1 cellular context compared by ENCODE assay signal in the genomic region with DNA sequence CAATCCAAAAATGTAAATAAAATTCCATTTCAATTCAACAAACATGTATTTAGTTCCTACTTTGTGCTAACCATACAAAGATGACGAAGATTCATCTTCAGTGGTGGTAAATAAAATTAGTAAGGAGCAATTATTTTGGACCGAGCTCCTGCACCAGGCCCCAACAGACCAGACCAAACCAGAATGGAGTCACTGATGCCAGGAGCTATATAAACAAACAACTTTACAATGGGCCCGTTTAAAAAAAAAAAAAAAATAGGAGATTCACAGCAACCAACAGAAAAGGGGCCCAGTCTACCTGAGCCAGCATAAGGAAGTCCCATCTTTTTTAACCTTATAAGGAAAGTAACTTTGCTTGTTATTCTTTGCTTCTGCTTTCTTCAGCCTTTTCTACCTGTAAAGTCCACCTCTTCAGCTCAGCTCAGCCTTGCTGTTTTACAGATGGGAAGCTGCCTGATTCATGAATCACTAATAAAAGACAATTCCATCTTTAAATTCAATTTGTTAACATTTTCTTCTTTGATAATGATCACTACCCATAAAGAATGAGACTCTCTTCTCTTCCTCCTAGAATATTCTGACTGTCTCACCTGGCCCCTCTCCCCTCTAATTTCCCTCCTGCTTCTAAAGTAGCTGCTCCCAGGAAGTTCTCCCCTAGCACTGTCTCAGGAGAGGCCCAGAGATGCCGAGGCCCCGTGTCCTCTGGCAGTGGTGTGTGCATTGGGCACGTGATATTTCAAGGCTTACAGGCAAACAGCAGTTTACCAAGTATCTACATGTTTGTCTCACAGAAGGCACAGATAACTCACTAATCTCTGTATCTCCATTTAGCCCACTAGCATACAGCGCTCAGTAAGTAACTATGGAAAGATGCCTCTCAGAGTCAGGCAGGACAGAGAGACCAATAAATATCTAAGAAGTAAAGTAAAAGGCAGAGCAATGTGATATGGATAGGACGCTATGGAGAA.
TF ChIP-seq lines count a peak whose summit lies in the region.

No MANE protein-coding gene starts in this region.

TF ChIP-seq in K562, 482 proteins besides CTCF, POLR2A, EP300 and RAD21 (continued from another document):
- TF ChIP-seq ZNF311 (CRISPR knock-in tag; IDR thresholded peaks at IDR 0.05) (peak; percentile 97), MAZ (CRISPR knock-in tag; conservative IDR thresholded peaks at IDR 0.05 in 1 of 2, IDR thresholded peaks at IDR 0.05 in 1 of 2) (0 out of 4 replicates have a peak, but pooled peaks of 1 of the 2 experiments have one; percentile 31), PTRF (tag; IDR thresholded peaks at IDR 0.05) (peak; percentile 87), ZFP1 (CRISPR knock-in tag; IDR thresholded peaks at IDR 0.05) (0 out of 2 replicates have a peak, but pooled peaks have one; percentile 56), TSHZ1 (CRISPR knock-in tag; IDR thresholded peaks at IDR 0.05) (peak; percentile 71; the same call in 1 of the 2 replicates), ZNF507 (tag; conservative IDR thresholded peaks at IDR 0.05) (0 out of 2 replicates have a peak, but pooled peaks have one; percentile 17), ZNF184 (CRISPR knock-in tag; IDR thresholded peaks at IDR 0.05) (no peak), ZNF398 (CRISPR knock-in tag; IDR thresholded peaks at IDR 0.05) (peak; percentile 76), MXD1 (CRISPR knock-in tag; IDR thresholded peaks at IDR 0.05; ENCODE audit: borderline replicate concordance, poor library complexity, severe bottlenecking) (peak; percentile 61), MEF2D (tag; conservative IDR thresholded peaks at IDR 0.05; ENCODE audit: low read depth) (peak; percentile 86), CBX2 (IDR thresholded peaks at IDR 0.05; ENCODE audit: insufficient read depth, low read length, poor library complexity, severe bottlenecking) (no peak), RNF2 (IDR thresholded peaks at IDR 0.05) (no peak), TOE1 (IDR thresholded peaks at IDR 0.05; ENCODE audit: borderline replicate concordance) (peak; percentile 42; the same call in 1 of the 2 replicates), TOE1 (CRISPR knock-in tag; IDR thresholded peaks at IDR 0.05; ENCODE audit: borderline replicate concordance, low read depth) (no peak), ATF4 (CRISPR knock-in tag; IDR thresholded peaks at IDR 0.05) (peak; percentile 73; the same call in 1 of the 2 replicates), MECOM (CRISPR knock-in tag; IDR thresholded peaks at IDR 0.05) (peak; percentile 86)
- TF ChIP-seq, protein P1, sequence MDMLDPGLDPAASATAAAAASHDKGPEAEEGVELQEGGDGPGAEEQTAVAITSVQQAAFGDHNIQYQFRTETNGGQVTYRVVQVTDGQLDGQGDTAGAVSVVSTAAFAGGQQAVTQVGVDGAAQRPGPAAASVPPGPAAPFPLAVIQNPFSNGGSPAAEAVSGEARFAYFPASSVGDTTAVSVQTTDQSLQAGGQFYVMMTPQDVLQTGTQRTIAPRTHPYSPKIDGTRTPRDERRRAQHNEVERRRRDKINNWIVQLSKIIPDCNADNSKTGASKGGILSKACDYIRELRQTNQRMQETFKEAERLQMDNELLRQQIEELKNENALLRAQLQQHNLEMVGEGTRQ (CRISPR knock-in tag; IDR thresholded peaks at IDR 0.05): peak; percentile 78
- TF ChIP-seq, protein P2, sequence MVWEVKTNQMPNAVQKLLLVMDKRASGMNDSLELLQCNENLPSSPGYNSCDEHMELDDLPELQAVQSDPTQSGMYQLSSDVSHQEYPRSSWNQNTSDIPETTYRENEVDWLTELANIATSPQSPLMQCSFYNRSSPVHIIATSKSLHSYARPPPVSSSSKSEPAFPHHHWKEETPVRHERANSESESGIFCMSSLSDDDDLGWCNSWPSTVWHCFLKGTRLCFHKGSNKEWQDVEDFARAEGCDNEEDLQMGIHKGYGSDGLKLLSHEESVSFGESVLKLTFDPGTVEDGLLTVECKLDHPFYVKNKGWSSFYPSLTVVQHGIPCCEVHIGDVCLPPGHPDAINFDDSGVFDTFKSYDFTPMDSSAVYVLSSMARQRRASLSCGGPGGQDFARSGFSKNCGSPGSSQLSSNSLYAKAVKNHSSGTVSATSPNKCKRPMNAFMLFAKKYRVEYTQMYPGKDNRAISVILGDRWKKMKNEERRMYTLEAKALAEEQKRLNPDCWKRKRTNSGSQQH (CRISPR knock-in tag; IDR thresholded peaks at IDR 0.05): peak; percentile 47; the same call in 1 of the 2 replicates
- TF ChIP-seq, protein P3, sequence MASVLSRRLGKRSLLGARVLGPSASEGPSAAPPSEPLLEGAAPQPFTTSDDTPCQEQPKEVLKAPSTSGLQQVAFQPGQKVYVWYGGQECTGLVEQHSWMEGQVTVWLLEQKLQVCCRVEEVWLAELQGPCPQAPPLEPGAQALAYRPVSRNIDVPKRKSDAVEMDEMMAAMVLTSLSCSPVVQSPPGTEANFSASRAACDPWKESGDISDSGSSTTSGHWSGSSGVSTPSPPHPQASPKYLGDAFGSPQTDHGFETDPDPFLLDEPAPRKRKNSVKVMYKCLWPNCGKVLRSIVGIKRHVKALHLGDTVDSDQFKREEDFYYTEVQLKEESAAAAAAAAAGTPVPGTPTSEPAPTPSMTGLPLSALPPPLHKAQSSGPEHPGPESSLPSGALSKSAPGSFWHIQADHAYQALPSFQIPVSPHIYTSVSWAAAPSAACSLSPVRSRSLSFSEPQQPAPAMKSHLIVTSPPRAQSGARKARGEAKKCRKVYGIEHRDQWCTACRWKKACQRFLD (CRISPR knock-in tag; IDR thresholded peaks at IDR 0.05): peak; percentile 95
